ENCODE assay signal across 8 cellular contexts in genomic region chr2:237474511-237474911, GRCh38. TPM values are rescaled to one million over a fixed set of nuclear protein-coding genes. Genes with fewer than 3 reads are reported as not detected.
A peak's percentile ranks its signal among the peaks of the same experiment; 100 is the strongest.
DNase-seq lines count a peak whose midpoint lies in the region; ATAC-seq and TF ChIP-seq lines count a peak whose summit lies in the region.

No MANE protein-coding gene starts in this region.

- H3K79me2 ChIP-seq in hepatocyte (no peaks in the 10 kb centered on the region), smooth muscle cell (ENCODE audit: low read depth) (peaks cover 16% of the 10 kb centered on the region)

- H4K20me1 ChIP-seq in hepatocyte (ENCODE audit: insufficient read depth, poor library complexity, severe bottlenecking) (no peaks in the 10 kb centered on the region), smooth muscle cell (ENCODE audit: low read depth) (no peaks in the 10 kb centered on the region)

- H3F3A ChIP-seq in smooth muscle cell (ENCODE audit: low read depth) = peaks cover 5% of the 10 kb centered on the region

- H3K9me3 Mint-ChIP-seq in activated naive CD8-positive, alpha-beta T cell (ENCODE audit: low read depth) = no peaks in the 10 kb centered on the region

- H3K27me3 Mint-ChIP-seq in activated naive CD8-positive, alpha-beta T cell = peaks cover 8% of the 10 kb centered on the region

- H3K4me3 Mint-ChIP-seq in activated naive CD8-positive, alpha-beta T cell = peak overlapping the region; percentile 87

- H3K36me3 Mint-ChIP-seq in activated naive CD8-positive, alpha-beta T cell = no peaks in the 10 kb centered on the region

- H3K27ac ChIP-seq in hepatocyte (peak overlapping the region; percentile 99), smooth muscle cell (ENCODE audit: low read depth) (peak overlapping the region; percentile 99)

- H2AFZ ChIP-seq in hepatocyte = peak overlapping the region; percentile 76
- H2AFZ ChIP-seq in smooth muscle cell (ENCODE audit: low read depth) = no peak overlapping the region

- H3K9me2 ChIP-seq in hepatocyte (replicated peaks; ENCODE audit: insufficient read depth) = no peaks in the 10 kb centered on the region

- H3K4me3 ChIP-seq in HFF-Myc (replicated peaks; ENCODE audit: low read depth, low read length) = peak overlapping the region; percentile 51
- peak overlapping the region; percentile 72 for H3K4me3 ChIP-seq in hepatocyte
- H3K4me3 ChIP-seq in smooth muscle cell = peak overlapping the region; percentile 78

- ATAC-seq in HG02610 (IDR thresholded peaks at IDR 0.05; ENCODE audit: unreplicated experiment) (no peak), HG02763 (IDR thresholded peaks at IDR 0.05; ENCODE audit: unreplicated experiment) (no peak)

- H3K4me2 ChIP-seq in hepatocyte (peak overlapping the region; percentile 95), smooth muscle cell (peak overlapping the region; percentile 99)

- H3K9ac ChIP-seq in smooth muscle cell (ENCODE audit: low read depth) = peak overlapping the region; percentile 97

- H3K27me3 ChIP-seq in hepatocyte (no peaks in the 10 kb centered on the region), smooth muscle cell (ENCODE audit: low read depth) (no peaks in the 10 kb centered on the region)

- WGBS in hepatocyte (ENCODE audit: low lambda C conversion rate, missing lambda C conversion rate) = 75% methylated on average over 10 of the region's 10 CpGs
- 42% methylated on average over 10 of the region's 10 CpGs for WGBS in smooth muscle cell (ENCODE audit: low lambda C conversion rate)

- H3K4me1 ChIP-seq in hepatocyte (ENCODE audit: insufficient read depth) (peaks cover 13% of the 10 kb centered on the region), smooth muscle cell (ENCODE audit: low read depth) (peaks cover 9% of the 10 kb centered on the region)

- peaks cover 12% of the 10 kb centered on the region for H3K4me1 Mint-ChIP-seq in activated naive CD8-positive, alpha-beta T cell (ENCODE audit: low read depth)

- H3K9me3 ChIP-seq in hepatocyte (ENCODE audit: low read depth) (no peaks in the 10 kb centered on the region), smooth muscle cell (replicated peaks; ENCODE audit: low read depth) (no peaks in the 10 kb centered on the region)

- no peak for TF ChIP-seq CTCF in HFF-Myc (IDR thresholded peaks at IDR 0.05; ENCODE audit: low read depth, low read length, missing control alignments)
- TF ChIP-seq CTCF in hepatocyte (IDR thresholded peaks at IDR 0.05; ENCODE audit: poor library complexity) = no peak
- no peak for TF ChIP-seq CTCF in smooth muscle cell (IDR thresholded peaks at IDR 0.05; ENCODE audit: borderline replicate concordance, insufficient read depth, poor library complexity, severe bottlenecking)

- DNase-seq in HFF-Myc (ENCODE audit: extremely low read depth, low read depth) (no peak), hepatocyte (ENCODE audit: low spot score) (no peak), smooth muscle cell (lab: John Stamatoyannopoulos, UW; ENCODE audit: unreplicated experiment) (no peak), hypothalamus (lab: John Stamatoyannopoulos, UW) (no peak), SIG-M5 (lab: John Stamatoyannopoulos, UW) (no peak)

- peak overlapping the region; percentile 87 for H3K27ac Mint-ChIP-seq in activated naive CD8-positive, alpha-beta T cell

- no peaks in the 10 kb centered on the region for H3K36me3 ChIP-seq in hepatocyte (replicated peaks; ENCODE audit: insufficient read depth, low read depth)
- no peaks in the 10 kb centered on the region for H3K36me3 ChIP-seq in smooth muscle cell (ENCODE audit: low read depth)

RNA-seq across cellular contexts. Expression of gene MLPH, which starts 12.5 kb away (rescaled TPM):
- 10.0 and 12.3 TPM in 2 replicates for total RNA-seq in hepatocyte
- polyA plus RNA-seq in hepatocyte = 5.6 and 6.7 TPM in 2 replicates
- 15.7 and 36.4 TPM in 2 replicates for total RNA-seq in smooth muscle cell
- polyA plus RNA-seq in smooth muscle cell = 32.8 and 40.1 TPM in 2 replicates
